1 cellular context compared by ENCODE assay signal in the genomic region with DNA sequence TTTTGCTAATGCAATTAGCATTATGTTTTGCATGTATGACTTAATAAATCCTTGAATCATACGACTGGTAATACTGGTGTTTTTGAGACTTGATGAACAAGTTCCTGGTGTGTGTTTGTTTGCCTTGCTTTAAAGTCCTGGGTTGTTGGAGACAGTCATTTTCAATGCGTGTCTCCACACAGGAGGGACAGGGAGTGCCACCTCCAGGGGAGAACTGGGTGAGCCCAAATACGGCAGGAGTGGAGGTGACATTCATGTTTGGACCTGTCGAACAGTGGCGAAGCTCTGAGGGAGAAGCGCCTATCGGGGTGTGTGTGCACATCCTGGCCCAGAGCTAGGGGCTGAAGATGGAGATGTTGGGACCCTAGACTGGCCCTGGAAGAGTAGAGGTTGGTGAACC.
TF ChIP-seq lines count a peak whose summit lies in the region.

No MANE protein-coding gene starts in this region.

TF ChIP-seq in GM23338, 12 proteins besides CTCF, POLR2A, EP300 and RAD21 (continued from another document):
- TF ChIP-seq, protein P1, sequence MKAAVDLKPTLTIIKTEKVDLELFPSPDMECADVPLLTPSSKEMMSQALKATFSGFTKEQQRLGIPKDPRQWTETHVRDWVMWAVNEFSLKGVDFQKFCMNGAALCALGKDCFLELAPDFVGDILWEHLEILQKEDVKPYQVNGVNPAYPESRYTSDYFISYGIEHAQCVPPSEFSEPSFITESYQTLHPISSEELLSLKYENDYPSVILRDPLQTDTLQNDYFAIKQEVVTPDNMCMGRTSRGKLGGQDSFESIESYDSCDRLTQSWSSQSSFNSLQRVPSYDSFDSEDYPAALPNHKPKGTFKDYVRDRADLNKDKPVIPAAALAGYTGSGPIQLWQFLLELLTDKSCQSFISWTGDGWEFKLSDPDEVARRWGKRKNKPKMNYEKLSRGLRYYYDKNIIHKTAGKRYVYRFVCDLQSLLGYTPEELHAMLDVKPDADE (IDR thresholded peaks at IDR 0.05), result no peak
- no peak for TF ChIP-seq EZH2phosphoT487 (IDR thresholded peaks at IDR 0.05; ENCODE audit: unreplicated experiment)
